In genomic region chr9:114027159-114027895, GRCh38 we compare ENCODE assay signal across 16 cellular contexts. TPM values are rescaled to one million over a fixed set of nuclear protein-coding genes. Genes with fewer than 3 reads are reported as not detected.
"Had no signal": no experiment of that assay in that cellular context is flagged by ENCODE, and none has a peak within 500 bp of the region (broad histone marks: within the 10 kb centered on the region; RNA-seq: fewer than 3 reads in every experiment).

No MANE protein-coding gene starts in this region.

- DNase-seq: activated naive CD4-positive, alpha-beta T cell; activated naive CD8-positive, alpha-beta T cell treated with anti-CD3 and anti-CD28 coated beads, Interleukin-2, amount 50 U/mL, for 24 hours; activated T-cell treated with anti-CD3 and anti-CD28 coated beads, Interleukin-2, amount 50 U/mL, for 48 hours; central memory CD4-positive, alpha-beta T cell; erythroblast; hippocampal formation; occipital lobe; stimulated activated CD4-positive, alpha-beta T cell treated with anti-CD3 and anti-CD28 coated beads, Interleukin-12 subunit alpha, Interleukin-12 subunit beta, amount 100 ng/mL, for 4 hours; stimulated activated naive CD8-positive, alpha-beta T cell treated with anti-CD3 and anti-CD28 coated beads, Interleukin-15, amount 100 ng/mL, for 72 hours; T-helper 17 cell; testis had no signal

- H3K27me3 ChIP-seq: testis had no signal

- H3K4me1 ChIP-seq: testis had no signal

- H3K4me3 Mint-ChIP-seq: activated naive CD8-positive, alpha-beta T cell treated with anti-CD3 and anti-CD28 coated beads, Interleukin-2, amount 50 U/mL, for 24 hours; naive thymus-derived CD8-positive, alpha-beta T cell; stimulated activated naive CD8-positive, alpha-beta T cell treated with anti-CD3 and anti-CD28 coated beads, Interleukin-15, amount 100 ng/mL, for 72 hours; T-helper 17 cell had no signal

- H3K27me3 Mint-ChIP-seq: activated naive CD8-positive, alpha-beta T cell treated with anti-CD3 and anti-CD28 coated beads, Interleukin-2, amount 50 U/mL, for 24 hours; stimulated activated naive CD8-positive, alpha-beta T cell treated with anti-CD3 and anti-CD28 coated beads, Interleukin-15, amount 100 ng/mL, for 72 hours; T-helper 17 cell had no signal

- H3K9me3 ChIP-seq: testis had no signal

- ATAC-seq: activated naive CD8-positive, alpha-beta T cell treated with anti-CD3 and anti-CD28 coated beads, Interleukin-2, amount 50 U/mL, for 24 hours; naive thymus-derived CD8-positive, alpha-beta T cell; stimulated activated naive CD8-positive, alpha-beta T cell treated with anti-CD3 and anti-CD28 coated beads, Interleukin-15, amount 100 ng/mL, for 72 hours; T-helper 17 cell had no signal

- H3K4me3 ChIP-seq: testis had no signal

- H3K27ac ChIP-seq: testis had no signal

- H3K4me1 Mint-ChIP-seq: activated naive CD8-positive, alpha-beta T cell treated with anti-CD3 and anti-CD28 coated beads, Interleukin-2, amount 50 U/mL, for 24 hours; naive thymus-derived CD8-positive, alpha-beta T cell; stimulated activated naive CD8-positive, alpha-beta T cell treated with anti-CD3 and anti-CD28 coated beads, Interleukin-15, amount 100 ng/mL, for 72 hours; T-helper 17 cell had no signal

- H3K27ac Mint-ChIP-seq: activated naive CD8-positive, alpha-beta T cell treated with anti-CD3 and anti-CD28 coated beads, Interleukin-2, amount 50 U/mL, for 24 hours; naive thymus-derived CD8-positive, alpha-beta T cell; stimulated activated naive CD8-positive, alpha-beta T cell treated with anti-CD3 and anti-CD28 coated beads, Interleukin-15, amount 100 ng/mL, for 72 hours; T-helper 17 cell had no signal

RNA-seq across cellular contexts. Expression of gene AMBP, which starts 50.8 kb away (rescaled TPM):
- total RNA-seq: glomerular endothelial cell; lung microvascular endothelial cell; mononuclear cell; naive thymus-derived CD8-positive, alpha-beta T cell; T-helper 17 cell; urinary bladder had no signal
